In genomic region chr13:102038787-102039186, GRCh38 we compare ENCODE assay signal across 22 cellular contexts.
"Had no signal": no experiment of that assay in that cellular context is flagged by ENCODE, and none has a peak within 500 bp of the region (broad histone marks: within the 10 kb centered on the region; RNA-seq: fewer than 3 reads in every experiment).

No MANE protein-coding gene starts in this region.

- H3K36me3 ChIP-seq: breast epithelium, esophagus muscularis mucosa, sigmoid colon, transverse colon had no signal

- H3K4me1 Mint-ChIP-seq: activated naive CD8-positive, alpha-beta T cell treated with anti-CD3 and anti-CD28 coated beads, Interleukin-2, amount 10 ng/mL, durations not matched to agents 7 days and 5 days; naive B cell; stimulated activated naive B cell treated with anti-CD40 and anti-IgM and Interleukin-4, amounts not matched to agents 10 μg/mL and 1 μg/mL and 100 μg/mL, for 72 hours had no signal

- H3K9me3 Mint-ChIP-seq: activated CD4-positive, alpha-beta memory T cell treated with anti-CD3 and anti-CD28 coated beads for 36 hours; activated naive CD4-positive, alpha-beta T cell treated with anti-CD3 and anti-CD28 coated beads for 36 hours; activated naive CD8-positive, alpha-beta T cell treated with anti-CD3 and anti-CD28 coated beads, Interleukin-2, amount 10 ng/mL, durations not matched to agents 7 days and 5 days; activated T-cell treated with anti-CD3 and anti-CD28 coated beads, Interleukin-2, amount 50 U/mL, for 72 hours had no signal

- ATAC-seq: activated T-cell treated with anti-CD3 and anti-CD28 coated beads, Interleukin-2, amount 50 U/mL, for 72 hours; left colon; stimulated activated naive B cell treated with anti-CD40 and anti-IgM and Interleukin-4, amounts not matched to agents 10 μg/mL and 1 μg/mL and 100 μg/mL, for 72 hours had no signal

- H3K9me3 ChIP-seq: breast epithelium, esophagus muscularis mucosa, sigmoid colon, transverse colon had no signal

- H3K27ac ChIP-seq: breast epithelium, coronary artery, esophagus muscularis mucosa, sigmoid colon, transverse colon had no signal

- H3K27me3 Mint-ChIP-seq: activated CD4-positive, alpha-beta memory T cell treated with anti-CD3 and anti-CD28 coated beads for 36 hours; activated naive CD8-positive, alpha-beta T cell treated with anti-CD3 and anti-CD28 coated beads, Interleukin-2, amount 10 ng/mL, durations not matched to agents 7 days and 5 days; naive B cell; stimulated activated naive B cell treated with anti-CD40 and anti-IgM and Interleukin-4, amounts not matched to agents 10 μg/mL and 1 μg/mL and 100 μg/mL, for 72 hours had no signal

- H3K27ac Mint-ChIP-seq: activated CD4-positive, alpha-beta memory T cell treated with anti-CD3 and anti-CD28 coated beads for 36 hours; activated naive CD4-positive, alpha-beta T cell treated with anti-CD3 and anti-CD28 coated beads for 36 hours; activated naive CD8-positive, alpha-beta T cell treated with anti-CD3 and anti-CD28 coated beads, Interleukin-2, amount 10 ng/mL, durations not matched to agents 7 days and 5 days; activated T-cell treated with anti-CD3 and anti-CD28 coated beads, Interleukin-2, amount 50 U/mL, for 72 hours; naive B cell; stimulated activated naive B cell treated with anti-CD40 and anti-IgM and Interleukin-4, amounts not matched to agents 10 μg/mL and 1 μg/mL and 100 μg/mL, for 72 hours had no signal

- H3K27me3 ChIP-seq: breast epithelium, esophagus muscularis mucosa, sigmoid colon, transverse colon had no signal

- H3K36me3 Mint-ChIP-seq: activated CD4-positive, alpha-beta memory T cell treated with anti-CD3 and anti-CD28 coated beads for 36 hours; activated naive CD8-positive, alpha-beta T cell treated with anti-CD3 and anti-CD28 coated beads, Interleukin-2, amount 10 ng/mL, durations not matched to agents 7 days and 5 days; naive B cell; stimulated activated naive B cell treated with anti-CD40 and anti-IgM and Interleukin-4, amounts not matched to agents 10 μg/mL and 1 μg/mL and 100 μg/mL, for 72 hours had no signal

- H3K4me1 ChIP-seq: breast epithelium, sigmoid colon had no signal

- H3K4me2 ChIP-seq: smooth muscle cell had no signal

- H3K4me3 Mint-ChIP-seq: activated CD4-positive, alpha-beta memory T cell treated with anti-CD3 and anti-CD28 coated beads for 36 hours; activated naive CD4-positive, alpha-beta T cell treated with anti-CD3 and anti-CD28 coated beads for 36 hours; activated naive CD8-positive, alpha-beta T cell treated with anti-CD3 and anti-CD28 coated beads, Interleukin-2, amount 10 ng/mL, durations not matched to agents 7 days and 5 days; activated T-cell treated with anti-CD3 and anti-CD28 coated beads, Interleukin-2, amount 50 U/mL, for 72 hours; naive B cell; neural crest cell; stimulated activated naive B cell treated with anti-CD40 and anti-IgM and Interleukin-4, amounts not matched to agents 10 μg/mL and 1 μg/mL and 100 μg/mL, for 72 hours had no signal

- DNase-seq: activated CD4-positive, alpha-beta memory T cell treated with anti-CD3 and anti-CD28 coated beads for 36 hours; activated CD4-positive, alpha-beta T cell treated with anti-CD3 and anti-CD28 coated beads for 48 hours; activated CD4-positive, CD25-positive, alpha-beta regulatory T cell; activated effector memory CD4-positive, alpha-beta T cell treated with Interleukin-2 at 50 U/mL for 16 hours; activated naive CD4-positive, alpha-beta T cell treated with anti-CD3 and anti-CD28 coated beads for 36 hours; activated naive CD8-positive, alpha-beta T cell treated with anti-CD3 and anti-CD28 coated beads, Interleukin-2, amount 10 ng/mL, durations not matched to agents 7 days and 5 days; activated T-cell treated with anti-CD3 and anti-CD28 coated beads, Interleukin-2, amount 50 U/mL, for 72 hours; amniotic stem cell; left colon; naive B cell; occipital lobe; posterior cingulate gyrus; sigmoid colon; stimulated activated CD4-positive, alpha-beta T cell treated with anti-CD3 and anti-CD28 coated beads, Interleukin-15, amount 100 ng/mL, for 24 hours; stimulated activated naive B cell treated with anti-CD40 and anti-IgM and Interleukin-4, amounts not matched to agents 10 μg/mL and 1 μg/mL and 100 μg/mL, for 72 hours; transverse colon had no signal

- H3K4me3 ChIP-seq: breast epithelium, coronary artery, esophagus muscularis mucosa, lung, sigmoid colon, smooth muscle cell, transverse colon had no signal
